Comparison of ENCODE assay signal across 1 cellular context in genomic region chr10:123132576-123133477, GRCh38.
TF ChIP-seq lines count a peak whose summit lies in the region.

No MANE protein-coding gene starts in this region.

TF ChIP-seq in H1, 55 proteins besides CTCF, POLR2A, EP300 and RAD21:
- TF ChIP-seq NANOG (IDR thresholded peaks at IDR 0.05; ENCODE audit: insufficient read depth, low read depth, low read length, poor library complexity, severe bottlenecking) (no peak), CHD1 (IDR thresholded peaks at IDR 0.05; ENCODE audit: low read depth, low read length) (no peak), PHF8 (conservative IDR thresholded peaks at IDR 0.05; ENCODE audit: low read depth, low read length) (no peak), ASH2L (IDR thresholded peaks at IDR 0.05; ENCODE audit: low read length) (peak; percentile 64), SUZ12 (IDR thresholded peaks at IDR 0.05; ENCODE audit: low read length) (no peak), KDM5A (IDR thresholded peaks at IDR 0.05; ENCODE audit: low read length) (no peak), KDM1A (IDR thresholded peaks at IDR 0.05; ENCODE audit: borderline replicate concordance, low read length) (no peak), SIX5 (IDR thresholded peaks at IDR 0.05; ENCODE audit: low read depth, low read length) (no peak), RXRA (IDR thresholded peaks at IDR 0.05; ENCODE audit: insufficient read depth, low read depth, low read length) (no peak), SP2 (IDR thresholded peaks at IDR 0.05; ENCODE audit: low read length) (no peak), BCL11A (IDR thresholded peaks at IDR 0.05; ENCODE audit: low read depth in 2 of 2, low read length in 2 of 2) (no peak), SP1 (IDR thresholded peaks at IDR 0.05; ENCODE audit: low read depth, low read length) (no peak), SP4 (IDR thresholded peaks at IDR 0.05; ENCODE audit: low read length) (no peak), TBP (IDR thresholded peaks at IDR 0.05; ENCODE audit: low read depth, low read length) (peak; percentile 16; the same call in 1 of the 2 replicates), CREB1 (IDR thresholded peaks at IDR 0.05) (peak; percentile 21; the same call in 1 of the 2 replicates), JUN (IDR thresholded peaks at IDR 0.05; ENCODE audit: low read depth, low read length) (no peak), CBX5 (IDR thresholded peaks at IDR 0.05; ENCODE audit: low read depth, low read length) (no peak), USF2 (IDR thresholded peaks at IDR 0.05; ENCODE audit: low read length) (no peak), SRF (IDR thresholded peaks at IDR 0.05; ENCODE audit: low read depth, low read length) (no peak), ATF2 (IDR thresholded peaks at IDR 0.05; ENCODE audit: low read length) (no peak), KDM4A (IDR thresholded peaks at IDR 0.05; ENCODE audit: low read depth, low read length, severe bottlenecking) (peak; percentile 60), RNF2 (IDR thresholded peaks at IDR 0.05; ENCODE audit: borderline replicate concordance, low read depth, low read length, missing control alignments, poor library complexity, severe bottlenecking) (no peak), CHD2 (IDR thresholded peaks at IDR 0.05; ENCODE audit: low read length) (no peak), FOSL1 (IDR thresholded peaks at IDR 0.05; ENCODE audit: insufficient read depth, low read depth, low read length) (no peak), TEAD4 (IDR thresholded peaks at IDR 0.05; ENCODE audit: low read depth, low read length) (no peak), TCF12 (IDR thresholded peaks at IDR 0.05; ENCODE audit: low read depth, low read length) (no peak), SIRT6 (IDR thresholded peaks at IDR 0.05; ENCODE audit: low read length) (no peak), RBBP5 (IDR thresholded peaks at IDR 0.05; ENCODE audit: borderline replicate concordance, low read depth, low read length) (peak; percentile 55; the same call in 1 of the 2 replicates), POU5F1 (IDR thresholded peaks at IDR 0.05; ENCODE audit: low read depth, low read length) (no peak), NRF1 (IDR thresholded peaks at IDR 0.05; ENCODE audit: low read depth, low read length) (no peak), BRCA1 (IDR thresholded peaks at IDR 0.05; ENCODE audit: low read depth, low read length) (no peak), SAP30 (IDR thresholded peaks at IDR 0.05; ENCODE audit: insufficient read depth, insufficient replicate concordance, low read length) (peak; percentile 55), CTBP2 (IDR thresholded peaks at IDR 0.05; ENCODE audit: borderline replicate concordance, insufficient read depth, insufficient read length, low read length) (peak; percentile 83), MAFK (IDR thresholded peaks at IDR 0.05; ENCODE audit: low read depth, low read length) (no peak), EZH2 (IDR thresholded peaks at IDR 0.05; ENCODE audit: low read depth, low read length, severe bottlenecking) (no peak), MAX (IDR thresholded peaks at IDR 0.05) (no peak), POLR2AphosphoS5 (IDR thresholded peaks at IDR 0.05; ENCODE audit: low read depth, low read length) (no peak), RFX5 (IDR thresholded peaks at IDR 0.05; ENCODE audit: borderline replicate concordance, low read depth, low read length) (no peak), BACH1 (IDR thresholded peaks at IDR 0.05; ENCODE audit: low read length) (peak; percentile 15; the same call in 1 of the 2 replicates), TAF7 (optimal IDR thresholded peaks at IDR 0.05; ENCODE audit: borderline replicate concordance, low read depth, low read length) (no peak), TAF1 (IDR thresholded peaks at IDR 0.05; ENCODE audit: low read depth, low read length) (no peak), SIN3A (conservative IDR thresholded peaks at IDR 0.05 in 1 of 2, IDR thresholded peaks at IDR 0.05 in 1 of 2; ENCODE audit: low read depth in 1 of 2, low read length in 2 of 2) (peak in 1 of 2 experiments; percentile 80; a peak in 1 of 4 replicates), HDAC2 (IDR thresholded peaks at IDR 0.05; ENCODE audit: borderline replicate concordance in 1 of 2, low read depth in 2 of 2, low read length in 2 of 2) (no peak), GTF2F1 (IDR thresholded peaks at IDR 0.05; ENCODE audit: borderline replicate concordance, low read depth, low read length) (no peak), GABPA (IDR thresholded peaks at IDR 0.05; ENCODE audit: borderline replicate concordance, insufficient read depth, low read length) (peak; percentile 49; the same call in 1 of the 2 replicates), CHD7 (IDR thresholded peaks at IDR 0.05; ENCODE audit: insufficient replicate concordance, low read length) (no peak), CBX8 (IDR thresholded peaks at IDR 0.05; ENCODE audit: borderline replicate concordance, low read depth, low read length) (no peak), CEBPB (IDR thresholded peaks at IDR 0.05; ENCODE audit: low read depth, low read length) (no peak), ZNF274 (IDR thresholded peaks at IDR 0.05; ENCODE audit: borderline replicate concordance, extremely low read depth, low read length) (no peak), JUND (IDR thresholded peaks at IDR 0.05; ENCODE audit: low read length) (no peak), E2F6 (IDR thresholded peaks at IDR 0.05) (0 out of 2 replicates have a peak, but pooled peaks have one; percentile 32), YY1 (IDR thresholded peaks at IDR 0.05; ENCODE audit: low read depth, low read length) (peak; percentile 79), ATF3 (IDR thresholded peaks at IDR 0.05; ENCODE audit: insufficient read depth, low read depth, low read length) (no peak), EGR1 (IDR thresholded peaks at IDR 0.05; ENCODE audit: borderline replicate concordance, low read depth, low read length) (no peak), HDAC6 (IDR thresholded peaks at IDR 0.05; ENCODE audit: low read depth, low read length) (no peak)
